Comparison of ENCODE assay signal across 8 cellular contexts in the genomic region with DNA sequence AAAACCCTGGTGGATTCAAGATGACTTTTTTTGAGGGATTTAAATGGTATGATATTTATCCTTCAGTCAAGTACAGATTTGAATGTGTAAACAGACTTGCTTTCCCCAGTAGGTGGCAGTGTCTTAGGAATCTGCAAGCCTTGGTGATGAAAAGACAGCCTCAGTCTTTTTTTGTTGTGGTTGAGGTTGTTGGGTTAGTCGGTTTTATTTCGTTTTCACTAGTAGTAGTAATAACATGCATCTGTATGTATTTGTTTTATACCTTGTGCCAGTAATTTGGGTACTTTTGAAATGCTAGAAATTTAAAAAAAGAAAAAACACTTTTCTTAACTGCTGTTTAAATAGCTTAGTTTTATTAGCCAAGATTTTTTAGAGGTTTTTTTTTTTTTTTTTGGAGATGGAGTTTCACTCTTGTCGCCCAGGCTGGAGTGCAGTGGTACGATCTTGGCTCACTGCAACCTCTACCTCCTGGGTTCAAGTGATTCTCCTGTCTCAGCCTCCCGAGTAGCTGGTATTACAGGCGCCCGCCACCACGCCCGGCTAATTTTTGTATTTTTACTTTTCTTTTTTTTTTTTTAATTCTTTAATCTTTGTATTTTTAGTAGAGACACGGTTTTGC. TPM values are rescaled to one million over a fixed set of nuclear protein-coding genes. Genes with fewer than 3 reads are reported as not detected.
DNase-seq lines count a peak whose midpoint lies in the region; ATAC-seq, FAIRE-seq and TF ChIP-seq lines count a peak whose summit lies in the region.

No MANE protein-coding gene starts in this region.

- RAD21 ChIA-PET in HCT116 (lab: Charles Lee; ENCODE audit: low non-redundant PET in 1 of 2, low total read pairs in 2 of 2, uncharacterized antibody in 2 of 2, unreplicated experiment in 2 of 2) = no interaction called here

- peaks cover 2 to 4% of the 10 kb centered on the region in 2 experiments; a peak in 1 of 4 replicates for H3K36me3 ChIP-seq in HCT116 (ENCODE audit: control insufficient read depth in 1 of 2, insufficient read depth in 2 of 2, low read length in 2 of 2)
- peaks cover 26% of the 10 kb centered on the region for H3K36me3 ChIP-seq in SK-N-MC (ENCODE audit: insufficient read depth, low read length)
- H3K36me3 ChIP-seq in K562 (ENCODE audit: control insufficient read depth, insufficient read depth, low read length) = peaks cover 22% of the 10 kb centered on the region

- H3K4me1 ChIP-seq in HCT116 (ENCODE audit: control insufficient read depth in 1 of 2, insufficient read depth in 2 of 2, low read length in 2 of 2) (peaks cover 0 to 15% of the 10 kb centered on the region in 2 experiments; a peak in 2 of 4 replicates), K562 (replicated peaks in 1 of 2; ENCODE audit: control insufficient read depth in 2 of 2, insufficient read depth in 2 of 2, low read length in 2 of 2) (no peaks in the 10 kb centered on the region)

- peak; percentile 69 for TF ChIP-seq RAD21 in HCT116 (IDR thresholded peaks at IDR 0.05; ENCODE audit: low read depth)
- TF ChIP-seq RAD21 in K562 (CRISPR knock-in tag; conservative IDR thresholded peaks at IDR 0.05 in 1 of 2, IDR thresholded peaks at IDR 0.05 in 1 of 2) = peak; percentile 37 to 62

- H2AFZ ChIP-seq in HCT116 (ENCODE audit: low read depth, low read length, poor library complexity, severe bottlenecking) (no peak overlapping the region), K562 (ENCODE audit: low read depth, low read length) (no peak overlapping the region)

- H3K9me2 ChIP-seq in HCT116 (ENCODE audit: insufficient read depth) = no peaks in the 10 kb centered on the region

- CTCF ChIA-PET in HCT116 (lab: Charles Lee) (interaction anchor here (0.6 to 1.9 kb wide), 17 partner anchors 8 to 381 kb away, joined by 3 to 9 read pairs (median 4); a partner anchor contains a TSS), K562 (lab: Yijun Ruan, JAX; ENCODE audit: low intra/inter-chr PET ratio) (interaction anchor here (0.7 kb wide), 2 partner anchors 24 to 27 kb away, joined by 3 to 5 read pairs; no protein-coding TSS in a partner anchor)

- intact Hi-C loops in Right ventricle myocardium superior (cut with DNase I) (no loop called here), Right ventricle myocardium inferior (cut with DNase I) (no loop called here), HCT116 (cut with micrococcal nuclease) (loop anchor here (1.0 to 2.0 kb wide), 2 partner anchors 178 to 187 kb away; no protein-coding TSS in a partner anchor), K562 (cut with micrococcal nuclease) (loop anchor here (1.0 kb wide), 1 partner anchor 179 kb away; no protein-coding TSS in a partner anchor)

- peak; percentile 63 for ATAC-seq in Right ventricle myocardium superior (ENCODE audit: poor library complexity)
- ATAC-seq in Right ventricle myocardium inferior = no peak
- peak; percentile 86 for ATAC-seq in HCT116
- peak; percentile 89 for ATAC-seq in K562

- no peaks in the 10 kb centered on the region for H4K20me1 ChIP-seq in HCT116 (ENCODE audit: insufficient read depth)
- H4K20me1 ChIP-seq in K562 (replicated peaks; ENCODE audit: control insufficient read depth, insufficient read depth, low read length) = no peaks in the 10 kb centered on the region

- H3K9me3 ChIP-seq in HCT116 (ENCODE audit: control insufficient read depth in 1 of 2, insufficient read depth in 1 of 2, low read depth in 1 of 2, low read length in 2 of 2) (no peaks in the 10 kb centered on the region), SK-N-MC (ENCODE audit: low read depth, low read length) (no peaks in the 10 kb centered on the region), K562 (replicated peaks; ENCODE audit: control insufficient read depth, insufficient read depth, low read depth, low read length) (no peaks in the 10 kb centered on the region)

- no peaks in the 10 kb centered on the region for H3K9me1 ChIP-seq in K562 (ENCODE audit: control insufficient read depth, insufficient read depth, low read length)

- TF ChIP-seq EP300 in K562 (IDR thresholded peaks at IDR 0.05; ENCODE audit: low read length) = no peak

- H3K27me3 ChIP-seq in HCT116 (ENCODE audit: insufficient read depth, low read length) (no peaks in the 10 kb centered on the region), K562 (ENCODE audit: control insufficient read depth in 2 of 2, insufficient read depth in 2 of 2, low read length in 2 of 2) (no peaks in the 10 kb centered on the region)

- H3K4me2 ChIP-seq in HCT116 (ENCODE audit: low read length) (no peak overlapping the region), K562 (ENCODE audit: insufficient read depth, low read length) (no peak overlapping the region)

- POLR2A ChIA-PET in HCT116 (lab: Charles Lee) = no interaction called here
- POLR2A ChIA-PET in K562 (lab: Yijun Ruan, JAX) = interaction anchor here (0.6 kb wide), 2 partner anchors 61 to 490 kb away, joined by 3 to 4 read pairs; no protein-coding TSS in a partner anchor

- TF ChIP-seq POLR2A in HCT116 (IDR thresholded peaks at IDR 0.05; ENCODE audit: borderline replicate concordance, extremely low read depth, insufficient read depth, insufficient read length) = no peak
- TF ChIP-seq POLR2A in K562 (conservative IDR thresholded peaks at IDR 0.05) = no peak

- H3K9ac ChIP-seq in HCT116 (ENCODE audit: low read length) (no peak overlapping the region), SK-N-MC (ENCODE audit: insufficient read length) (no peak overlapping the region), K562 (ENCODE audit: insufficient read depth in 1 of 2, low read depth in 2 of 2, low read length in 2 of 2) (no peak overlapping the region)

- no peak overlapping the region for H3K27ac ChIP-seq in HCT116 (ENCODE audit: low read depth, low read length)
- H3K27ac ChIP-seq in SK-N-MC = no peak overlapping the region
- no peak overlapping the region for H3K27ac ChIP-seq in K562 (ENCODE audit: extremely low read depth, low read depth, low read length)

- H3K4me3 ChIP-seq in HCT116 (replicated peaks in 1 of 2; ENCODE audit: low read depth in 1 of 2, low read length in 2 of 2) = no peak overlapping the region
- H3K4me3 ChIP-seq in SK-N-MC = no peak overlapping the region
- H3K4me3 ChIP-seq in K562 = no peak overlapping the region

- in situ Hi-C loops in K562 (cut with MboI) = no loop called here

- H3K79me2 ChIP-seq in HCT116 (ENCODE audit: insufficient read depth, low read length) (no peaks in the 10 kb centered on the region), K562 (ENCODE audit: control insufficient read depth, insufficient read depth, low read length) (no peaks in the 10 kb centered on the region)

- TF ChIP-seq CTCF in HCT116 (IDR thresholded peaks at IDR 0.05 in 2 of 3, conservative IDR thresholded peaks at IDR 0.05 in 1 of 3; ENCODE audit: borderline replicate concordance in 1 of 3, insufficient read depth in 1 of 3, low read depth in 2 of 3, low read length in 2 of 3) (peak; percentile 71 to 81 (median 73); a peak in 5 of 6 replicates), K562 (IDR thresholded peaks at IDR 0.05 in 2 of 3, conservative IDR thresholded peaks at IDR 0.05 in 1 of 3; ENCODE audit: insufficient read depth in 2 of 3, low read depth in 1 of 3, low read length in 3 of 3) (peak; percentile 53 to 69 (median 53); a peak in 5 of 6 replicates)

- 61% methylated on average over 8 of the region's 10 CpGs for WGBS in K562 (ENCODE audit: insufficient coverage, low coverage, missing lambda C conversion rate)

- DNase-seq in Right ventricle myocardium superior (no peak), Right ventricle myocardium inferior (ENCODE audit: missing footprints) (no peak), HCT116 (ENCODE audit: low read depth, low spot score) (peak; percentile 65), M059J (ENCODE audit: low read depth) (peak; percentile 71), SK-N-MC (ENCODE audit: low read depth, low spot score) (peak; percentile 53), K562 (ENCODE audit: extremely low read depth in 1 of 4, low spot score in 3 of 4) (peak; percentile 33 to 70 (median 42)), iris pigment epithelial cell (ENCODE audit: low read depth) (peak; percentile 89)
- DNase-seq in stimulated activated CD4-positive, alpha-beta T cell treated with anti-CD3 and anti-CD28 coated beads, TNF-alpha, amount 100 ng/mL, for 24 hours (ENCODE audit: low read depth in 3 of 3) = peak in 2 of 3 experiments; percentile 18 to 59

- peak; percentile 94 for FAIRE-seq in K562 (lab: Jason Lieb, UNC)

- no TSS peak for BruUV-seq in HCT116 (replicated peaks; lab: Mats Ljungman, UMichigan)
- BruUV-seq in K562 (replicated peaks; lab: Mats Ljungman, UMichigan) = no TSS peak

RNA-seq across cellular contexts. Expression of a gene that starts 39.2 kb away (rescaled TPM):
- total RNA-seq in Right ventricle myocardium superior = 47.4 TPM
- 50.4 TPM for total RNA-seq in Right ventricle myocardium inferior
- 28.6 TPM for total RNA-seq in HCT116 (2021; ENCODE audit: unreplicated experiment)
- 17.5 and 26.0 TPM in 2 replicates for polyA plus RNA-seq in HCT116 (2012)
- total RNA-seq in M059J (2014; rRNA removed; shearing (Covaris generic)) = 84.6 and 85.8 TPM in 2 replicates
- 19.1 and 28.5 TPM in 2 replicates for total RNA-seq in K562 (2011; cell fraction: chromatin; rRNA removed; ENCODE audit: low replicate concordance)
- 9.5 and 12.2 TPM in 2 replicates for total RNA-seq in K562 (2011; cell fraction: nucleolus; rRNA removed)
- total RNA-seq in K562 (2011; cell fraction: nucleoplasm; rRNA removed) = 18.7 and 26.3 TPM in 2 replicates
- total RNA-seq in K562 (2014; rRNA removed) = 46.6 and 67.8 TPM in 2 replicates
- total RNA-seq in K562 (2014; rRNA removed; fragmentation: Illumina TruSeq; extraction: Trizol) = 69.9 and 76.0 TPM in 2 replicates
- total RNA-seq in K562 (2015; rRNA removed; fragmentation: Illumina TruSeq; extraction: Trizol) = 67.9 and 70.9 TPM in 2 replicates
- total RNA-seq in K562 (2021) = 44.7 and 48.6 TPM in 2 replicates
- 59.4 and 77.9 TPM in 2 replicates for polyA plus RNA-seq in K562 (2011; rRNA removed)
- polyA plus RNA-seq in K562 (2011; cell fraction: cytosol; rRNA removed) = 36.8 and 37.1 TPM in 2 replicates
- 14.8 and 20.0 TPM in 2 replicates for polyA plus RNA-seq in K562 (2011; cell fraction: nucleus; rRNA removed)
- 49.8 and 86.2 TPM in 2 replicates for polyA plus RNA-seq in K562 (2012)
- 82.4 and 82.7 TPM in 2 replicates for polyA plus RNA-seq in K562 (2014; fragmentation: Illumina TruSeq; extraction: Trizol)
- 100 to 1,000 TPM; 171 to 180 TPM for polyA plus RNA-seq in K562 (2014; fragmentation: Nextera tagmentation; extraction: Ambion mirVana)
- 57.5 and 78.4 TPM in 2 replicates for polyA plus RNA-seq in K562 (2014; rRNA removed)
- 67.7 and 73.6 TPM in 2 replicates for polyA minus RNA-seq in K562 (2011; rRNA and poly(A)+ RNA removed)
- 13.8 and 21.3 TPM in 2 replicates for polyA minus RNA-seq in K562 (2011; cell fraction: cytosol; rRNA and poly(A)+ RNA removed)
- polyA minus RNA-seq in K562 (2011; cell fraction: nucleus; rRNA and poly(A)+ RNA removed) = 13.3 and 22.9 TPM in 2 replicates

RNA-seq across cellular contexts. Expression of a gene that starts 40.3 kb away (rescaled TPM):
- total RNA-seq in Right ventricle myocardium superior = 0.75 TPM
- total RNA-seq in Right ventricle myocardium inferior = 2.2 TPM
- 0.61 TPM for total RNA-seq in HCT116 (2021; ENCODE audit: unreplicated experiment)
- 0.17 and 0.57 TPM in 2 replicates for polyA plus RNA-seq in HCT116 (2012)
- total RNA-seq in M059J (2014; rRNA removed; shearing (Covaris generic)) = 122 and 240 TPM in 2 replicates
- not detected in 2 replicates for total RNA-seq in K562 (2011; cell fraction: chromatin; rRNA removed; ENCODE audit: low replicate concordance)
- not detected in 2 replicates for total RNA-seq in K562 (2011; cell fraction: nucleolus; rRNA removed)
- not detected in 2 replicates for total RNA-seq in K562 (2011; cell fraction: nucleoplasm; rRNA removed)
- not detected in 2 replicates for total RNA-seq in K562 (2014; rRNA removed)
- total RNA-seq in K562 (2014; rRNA removed; fragmentation: Illumina TruSeq; extraction: Trizol) = not detected in 2 replicates
- total RNA-seq in K562 (2015; rRNA removed; fragmentation: Illumina TruSeq; extraction: Trizol) = 0.30 and 0.51 TPM in 2 replicates
- total RNA-seq in K562 (2021) = 0.27 and 0.58 TPM in 2 replicates
- polyA plus RNA-seq in K562 (2011; rRNA removed) = 0.07 TPM in 1 of 2 replicates, not detected in the other
- polyA plus RNA-seq in K562 (2011; cell fraction: cytosol; rRNA removed) = not detected in 2 replicates
- polyA plus RNA-seq in K562 (2011; cell fraction: nucleus; rRNA removed) = not detected in 2 replicates
- polyA plus RNA-seq in K562 (2012) = 0.10 TPM in 1 of 2 replicates, not detected in the other
- not detected in 2 replicates for polyA plus RNA-seq in K562 (2014; fragmentation: Illumina TruSeq; extraction: Trizol)
- not detected for polyA plus RNA-seq in K562 (2014; fragmentation: Nextera tagmentation; extraction: Ambion mirVana)
- polyA plus RNA-seq in K562 (2014; rRNA removed) = 0.05 TPM in 1 of 2 replicates, not detected in the other
- polyA minus RNA-seq in K562 (2011; rRNA and poly(A)+ RNA removed) = not detected in 2 replicates
- not detected in 2 replicates for polyA minus RNA-seq in K562 (2011; cell fraction: cytosol; rRNA and poly(A)+ RNA removed)
- polyA minus RNA-seq in K562 (2011; cell fraction: nucleus; rRNA and poly(A)+ RNA removed) = not detected in 2 replicates

Comparison
In these comparisons a context has a peak if more than half of its experiments do, and no peak if none do; other contexts are left out.
1. DNase-seq: peak in HCT116 (single experiment), M059J (single experiment), SK-N-MC (single experiment), K562 (4 of 4), iris pigment epithelial cell (single experiment) and stimulated activated CD4-positive, alpha-beta T cell treated with anti-CD3 and anti-CD28 coated beads, TNF-alpha, amount 100 ng/mL, for 24 hours (2 of 3); none in Right ventricle myocardium superior (single experiment) and Right ventricle myocardium inferior (single experiment).
2. RNA of a gene that starts 40.3 kb away (total RNA-seq): 122 to 240 TPM in M059J; 2.2 TPM in Right ventricle myocardium inferior (single experiment), 0.75 TPM in Right ventricle myocardium superior (single experiment), 0.61 TPM in HCT116 (single experiment) and 0.27 to 0.58 TPM in K562; every median in the first group is over 10 times any median in the second.
3. intact Hi-C loops: an anchor here in HCT116 (1.0 to 2.0 kb wide) and K562 (1.0 kb wide); none called in Right ventricle myocardium superior and Right ventricle myocardium inferior.